21 cellular contexts compared by ENCODE assay signal in genomic region chr19:40377876-40378385, GRCh38. TPM values are rescaled to one million over a fixed set of nuclear protein-coding genes. Genes with fewer than 3 reads are reported as not detected.
"Had no signal": no experiment of that assay in that cellular context is flagged by ENCODE, and none has a peak within 500 bp of the region (broad histone marks: within the 10 kb centered on the region; RNA-seq: fewer than 3 reads in every experiment).

No MANE protein-coding gene starts in this region.

- H3K4me3 Mint-ChIP-seq: activated CD4-positive, alpha-beta memory T cell treated with anti-CD3 and anti-CD28 coated beads, Interleukin-2, amount 10 ng/mL, durations not matched to agents 7 days and 5 days; activated CD4-positive, alpha-beta T cell treated with anti-CD3 and anti-CD28 coated beads, Interleukin-2, amount 10 ng/mL, durations not matched to agents 24 days and 14 days; activated naive CD4-positive, alpha-beta T cell treated with anti-CD3 and anti-CD28 coated beads, Interleukin-2, amount 10 ng/mL, durations not matched to agents 7 days and 5 days; activated T-cell treated with anti-CD3 and anti-CD28 coated beads, Interleukin-2, amount 50 U/mL, for 72 hours; natural killer cell treated with Interleukin-12 subunit alpha and Interleukin-12 subunit beta and Interleukin-15 and Interleukin-18, amount 100 ng/mL, for 72 hours had no signal

- ATAC-seq: activated CD4-positive, CD25-positive, alpha-beta regulatory T cell treated with anti-CD3 and anti-CD28 coated beads, Interleukin-2, amount 50 U/mL, for 24 hours; activated T-cell treated with anti-CD3 and anti-CD28 coated beads, Interleukin-2, amount 50 U/mL, for 72 hours; foreskin keratinocyte; left ventricle myocardium superior; right cardiac atrium; stimulated activated naive CD8-positive, alpha-beta T cell treated with anti-CD3 and anti-CD28 coated beads, Interleukin-15, Interleukin-2, amounts not matched to agents 100 U/mL and 50 U/mL, for 24 hours had no signal

- H3K27me3 ChIP-seq: cardiac muscle cell, foreskin keratinocyte, hepatocyte, upper lobe of left lung had no signal

- H3K9me3 ChIP-seq: upper lobe of left lung had no signal

- H3K27ac Mint-ChIP-seq: activated CD4-positive, alpha-beta memory T cell treated with anti-CD3 and anti-CD28 coated beads, Interleukin-2, amount 10 ng/mL, durations not matched to agents 7 days and 5 days; activated CD4-positive, alpha-beta T cell treated with anti-CD3 and anti-CD28 coated beads, Interleukin-2, amount 10 ng/mL, durations not matched to agents 24 days and 14 days; activated naive CD4-positive, alpha-beta T cell treated with anti-CD3 and anti-CD28 coated beads, Interleukin-2, amount 10 ng/mL, durations not matched to agents 7 days and 5 days; activated T-cell treated with anti-CD3 and anti-CD28 coated beads, Interleukin-2, amount 50 U/mL, for 72 hours; natural killer cell treated with Interleukin-12 subunit alpha and Interleukin-12 subunit beta and Interleukin-15 and Interleukin-18, amount 100 ng/mL, for 72 hours had no signal

- H3K9me3 Mint-ChIP-seq: activated CD4-positive, alpha-beta memory T cell treated with anti-CD3 and anti-CD28 coated beads, Interleukin-2, amount 10 ng/mL, durations not matched to agents 7 days and 5 days; activated CD4-positive, alpha-beta T cell treated with anti-CD3 and anti-CD28 coated beads, Interleukin-2, amount 10 ng/mL, durations not matched to agents 24 days and 14 days; activated naive CD4-positive, alpha-beta T cell treated with anti-CD3 and anti-CD28 coated beads, Interleukin-2, amount 10 ng/mL, durations not matched to agents 7 days and 5 days; activated T-cell treated with anti-CD3 and anti-CD28 coated beads, Interleukin-2, amount 50 U/mL, for 72 hours; natural killer cell treated with Interleukin-12 subunit alpha and Interleukin-12 subunit beta and Interleukin-15 and Interleukin-18, amount 100 ng/mL, for 72 hours had no signal

- H3K9ac ChIP-seq: parathyroid adenoma had no signal

- H3K4me2 ChIP-seq: hepatocyte had no signal

- DNase-seq: activated CD4-positive, alpha-beta memory T cell treated with anti-CD3 and anti-CD28 coated beads, Interleukin-2, amount 10 ng/mL, durations not matched to agents 7 days and 5 days; activated CD4-positive, alpha-beta T cell treated with anti-CD3 and anti-CD28 coated beads, Interleukin-2, amount 10 ng/mL, durations not matched to agents 24 days and 14 days; activated effector memory CD4-positive, alpha-beta T cell treated with Interleukin-2 at 50 U/mL for 16 hours; activated naive CD4-positive, alpha-beta T cell treated with anti-CD3 and anti-CD28 coated beads, Interleukin-2, amount 10 ng/mL, durations not matched to agents 7 days and 5 days; activated T-cell treated with anti-CD3 and anti-CD28 coated beads, Interleukin-2, amount 50 U/mL, for 72 hours; cortex of kidney; erythroblast; foreskin keratinocyte; left ventricle myocardium superior; midbrain; right cardiac atrium; stimulated activated CD4-positive, alpha-beta T cell treated with anti-CD3 and anti-CD28 coated beads, Interleukin-4, amount 100 ng/mL, for 4 hours; stimulated activated naive CD8-positive, alpha-beta T cell treated with anti-CD3 and anti-CD28 coated beads, Interleukin-15, Interleukin-2, amounts not matched to agents 100 U/mL and 50 U/mL, for 24 hours; T-helper 2 cell had no signal

- H3K4me3 ChIP-seq: cardiac muscle cell, hepatocyte, upper lobe of left lung had no signal

- H3K4me1 ChIP-seq: foreskin keratinocyte, parathyroid adenoma, upper lobe of left lung had no signal

- H3K79me2 ChIP-seq: hepatocyte, parathyroid adenoma had no signal

- H3K27ac ChIP-seq: foreskin keratinocyte, hepatocyte, parathyroid adenoma, upper lobe of left lung had no signal

- H3K36me3 Mint-ChIP-seq: natural killer cell treated with Interleukin-12 subunit alpha and Interleukin-12 subunit beta and Interleukin-15 and Interleukin-18, amount 100 ng/mL, for 72 hours had no signal

- H2AFZ ChIP-seq: hepatocyte, parathyroid adenoma had no signal

- H3K27me3 Mint-ChIP-seq: activated CD4-positive, alpha-beta memory T cell treated with anti-CD3 and anti-CD28 coated beads, Interleukin-2, amount 10 ng/mL, durations not matched to agents 7 days and 5 days; activated CD4-positive, alpha-beta T cell treated with anti-CD3 and anti-CD28 coated beads, Interleukin-2, amount 10 ng/mL, durations not matched to agents 24 days and 14 days; activated naive CD4-positive, alpha-beta T cell treated with anti-CD3 and anti-CD28 coated beads, Interleukin-2, amount 10 ng/mL, durations not matched to agents 7 days and 5 days; natural killer cell treated with Interleukin-12 subunit alpha and Interleukin-12 subunit beta and Interleukin-15 and Interleukin-18, amount 100 ng/mL, for 72 hours had no signal

RNA-seq across cellular contexts. Expression of gene HIPK4, which starts 12.1 kb away (rescaled TPM):
- total RNA-seq: activated CD4-positive, alpha-beta T cell treated with anti-CD3 and anti-CD28 coated beads, Interleukin-2, amount 10 ng/mL, durations not matched to agents 24 days and 14 days; glomerular endothelial cell; left ventricle myocardium superior; natural killer cell treated with Interleukin-12 subunit alpha and Interleukin-12 subunit beta and Interleukin-15 and Interleukin-18, amount 100 ng/mL, for 72 hours had no signal
